ENCODE assay signal across 8 cellular contexts in the genomic region with DNA sequence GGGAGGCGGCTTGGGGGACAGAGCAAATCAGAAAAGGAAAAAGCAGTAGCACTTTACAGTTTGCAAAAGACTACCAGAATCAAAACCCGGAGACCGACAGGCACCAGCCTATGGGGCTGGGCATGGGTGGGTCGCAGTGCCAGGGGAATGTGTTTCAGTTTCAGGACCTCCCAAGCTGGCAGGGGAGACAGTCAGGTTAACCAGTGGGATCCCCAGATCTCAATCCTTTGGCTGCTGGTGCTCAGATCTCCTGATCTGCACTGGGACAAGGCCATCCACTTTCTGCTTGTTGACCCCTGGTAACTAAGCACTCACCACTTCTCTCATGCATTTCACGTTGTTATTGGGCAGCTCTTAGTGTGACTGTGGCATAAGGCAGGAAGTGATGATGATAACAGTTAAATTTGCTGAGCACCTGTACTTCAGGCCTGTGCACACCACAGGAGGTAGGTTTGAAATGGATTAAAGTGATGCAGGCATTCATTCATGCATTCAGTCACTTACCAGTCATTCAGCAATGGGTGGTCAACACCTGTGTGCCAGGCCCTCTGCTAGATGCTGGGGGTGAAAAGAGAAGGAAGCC. TPM values are rescaled to one million over a fixed set of nuclear protein-coding genes. Genes with fewer than 3 reads are reported as not detected.
DNase-seq lines count a peak whose midpoint lies in the region; ATAC-seq, FAIRE-seq and TF ChIP-seq lines count a peak whose summit lies in the region.

No MANE protein-coding gene starts in this region.

- peak overlapping the region in 8 of 9 donors; percentile 65 to 96 (median 84) for H3K27ac Mint-ChIP-seq in naive thymus-derived CD4-positive, alpha-beta T cell

- no peaks in the 10 kb centered on the region for H3K27me3 ChIP-seq in ACC112 (ENCODE audit: insufficient read depth, low read length)
- H3K27me3 ChIP-seq in naive thymus-derived CD4-positive, alpha-beta T cell (ENCODE audit: control insufficient read depth in 2 of 2, insufficient read depth in 2 of 2, low read length in 2 of 2), result no peaks in the 10 kb centered on the region

- H3K9me3 Mint-ChIP-seq in naive thymus-derived CD4-positive, alpha-beta T cell, result no peaks in the 10 kb centered on the region

- H3K4me1 Mint-ChIP-seq in naive thymus-derived CD4-positive, alpha-beta T cell, result peaks cover 19 to 62% (median 22%) of the 10 kb centered on the region in 7 donors

- H3K4me1 ChIP-seq in ACC112 (ENCODE audit: control insufficient read depth, insufficient read depth, low read length, unreplicated experiment), result peaks cover 64% of the 10 kb centered on the region
- H3K4me1 ChIP-seq in naive thymus-derived CD4-positive, alpha-beta T cell (ENCODE audit: control insufficient read depth in 2 of 2, insufficient read depth in 2 of 2, low read length in 2 of 2), result peaks cover 12 to 18% of the 10 kb centered on the region in 2 donors

- TF ChIP-seq CTCF in coronary artery (IDR thresholded peaks at IDR 0.05), result no peak

- H3K79me2 ChIP-seq in ACC112 (ENCODE audit: control insufficient read depth, insufficient read depth, low read length, unreplicated experiment), result peaks cover 42% of the 10 kb centered on the region

- H3K36me3 ChIP-seq in ACC112 (ENCODE audit: insufficient read depth, low read length), result peaks cover 7% of the 10 kb centered on the region; the same call in 1 of the 2 replicates
- no peaks in the 10 kb centered on the region for H3K36me3 ChIP-seq in naive thymus-derived CD4-positive, alpha-beta T cell (ENCODE audit: control insufficient read depth in 2 of 3, insufficient read depth in 3 of 3, low read length in 3 of 3)

- DNase-seq in GM18507 (ENCODE audit: extremely low spot score, insufficient read length, low read depth) (no peak), RCC 7860 (ENCODE audit: low spot score) (peak; percentile 95), coronary artery (ENCODE audit: low spot score) (no peak), dedifferentiated amniotic fluid mesenchymal stem cell (ENCODE audit: extremely low spot score) (no peak), DMS114 treated with DMSO at 0.1 percent for 48 hours (lab: John Stamatoyannopoulos, UW; ENCODE audit: unreplicated experiment) (no peak)
- peak in 7 of 9 donors; percentile 23 to 44 (median 35) for DNase-seq in naive thymus-derived CD4-positive, alpha-beta T cell

- H2AFZ ChIP-seq in ACC112 (ENCODE audit: low read length, unreplicated experiment), result no peak overlapping the region

- H3K4me3 ChIP-seq in ACC112 (ENCODE audit: low read depth, low read length), result peak overlapping the region; percentile 77
- H3K4me3 ChIP-seq in coronary artery, result peak overlapping the region; percentile 93
- H3K4me3 ChIP-seq in naive thymus-derived CD4-positive, alpha-beta T cell (ENCODE audit: low read length), result peak overlapping the region; percentile 52

- H3K36me3 Mint-ChIP-seq in naive thymus-derived CD4-positive, alpha-beta T cell, result peaks cover 0 to 4% (median 0%) of the 10 kb centered on the region in 5 donors

- intact Hi-C loops in naive thymus-derived CD4-positive, alpha-beta T cell (cut with micrococcal nuclease), result loop anchor here (1.0 to 5.0 kb wide), 8 partner anchors 9 to 348 kb away; a partner anchor contains a TSS

- peak overlapping the region; percentile 84 for H3K27ac ChIP-seq in ACC112 (ENCODE audit: low read depth, low read length)
- peak overlapping the region; percentile 93 to 98 for H3K27ac ChIP-seq in coronary artery
- H3K27ac ChIP-seq in naive thymus-derived CD4-positive, alpha-beta T cell (ENCODE audit: low read depth, low read length), result peak overlapping the region; percentile 62

- H3K9me3 ChIP-seq in naive thymus-derived CD4-positive, alpha-beta T cell (ENCODE audit: control insufficient read depth in 2 of 3, low read length in 3 of 3), result no peaks in the 10 kb centered on the region

- peak; percentile 18 for FAIRE-seq in GM18507 (lab: Jason Lieb, UNC)
- FAIRE-seq in RCC 7860 (lab: Jason Lieb, UNC), result peak; percentile 73

- H3K4me3 Mint-ChIP-seq in naive thymus-derived CD4-positive, alpha-beta T cell, result peak overlapping the region; percentile 81 to 90 (median 86)

- ATAC-seq in naive thymus-derived CD4-positive, alpha-beta T cell, result peak; percentile 55
- ATAC-seq in GM18511 (IDR thresholded peaks at IDR 0.05; ENCODE audit: unreplicated experiment), result no peak

- CTCF ChIA-PET in naive thymus-derived CD4-positive, alpha-beta T cell (lab: Charles Lee), result no interaction called here

- H3K27me3 Mint-ChIP-seq in naive thymus-derived CD4-positive, alpha-beta T cell, result no peaks in the 10 kb centered on the region

- POLR2A ChIA-PET in naive thymus-derived CD4-positive, alpha-beta T cell (lab: Charles Lee), result interaction anchor here (0.7 to 1.1 kb wide), 2 partner anchors 10 to 11 kb away, joined by 3 to 4 read pairs; no protein-coding TSS in a partner anchor

RNA-seq across cellular contexts. Expression of a gene that starts 42.2 kb away (rescaled TPM):
- total RNA-seq in naive thymus-derived CD4-positive, alpha-beta T cell, result 10 to 100 TPM in 4 of 5 experiments, 1 to 10 TPM in 1; 6.7 to 17.8 (median 14.1) TPM
- polyA plus RNA-seq in naive thymus-derived CD4-positive, alpha-beta T cell, result 1 to 10 TPM; 3.0 to 3.3 TPM

Comparison
In these comparisons a context has a peak if more than half of its experiments do, and no peak if none do; other contexts are left out.
1. DNase-seq: peak in RCC 7860 (single experiment) and naive thymus-derived CD4-positive, alpha-beta T cell (7 of 9); none in GM18507 (single experiment), coronary artery (single experiment), dedifferentiated amniotic fluid mesenchymal stem cell (single experiment) and DMS114 treated with DMSO at 0.1 percent for 48 hours (single experiment).
2. Peak in every context shown above with its lines, with median percentiles within 50 percentile points of each other: H3K27ac ChIP-seq and H3K4me3 ChIP-seq.